8 cellular contexts compared by ENCODE assay signal in the genomic region with DNA sequence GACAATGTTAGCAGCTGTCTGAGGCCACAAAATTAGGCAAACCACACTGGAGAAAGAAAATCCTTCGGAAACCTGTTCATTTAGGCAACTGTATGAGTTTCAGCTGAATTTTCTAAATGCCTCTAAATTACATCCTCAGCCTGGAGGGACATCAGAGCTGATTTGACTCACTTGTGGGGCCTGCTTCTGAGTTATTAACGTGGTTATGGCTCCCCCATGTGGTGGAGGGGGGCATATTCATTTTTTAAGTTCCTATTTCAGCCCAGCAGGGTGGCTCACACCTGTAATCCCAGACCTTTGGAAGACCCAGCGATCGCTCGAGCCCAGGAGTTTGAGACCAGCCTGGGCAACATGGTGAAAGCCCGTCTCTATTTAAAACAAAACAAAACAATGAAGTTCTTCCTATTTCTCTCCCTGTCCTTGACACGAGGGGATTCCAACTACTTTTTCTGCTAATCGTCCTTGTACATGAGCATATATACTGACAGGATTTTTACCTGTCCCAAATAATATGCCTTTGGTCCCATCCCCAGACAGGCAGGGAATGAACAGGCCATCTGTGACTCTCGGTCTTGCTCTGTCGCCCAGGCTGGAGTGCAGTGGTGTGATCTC. TPM values are rescaled to one million over a fixed set of nuclear protein-coding genes. Genes with fewer than 3 reads are reported as not detected.
DNase-seq lines count a peak whose midpoint lies in the region; ATAC-seq and TF ChIP-seq lines count a peak whose summit lies in the region.

No MANE protein-coding gene starts in this region.

- H3K27me3 ChIP-seq in right lobe of liver, result no peaks in the 10 kb centered on the region

- no peak overlapping the region for H3K4me3 ChIP-seq in right lobe of liver

- CTCF ChIA-PET in HEK293T (lab: Yijun Ruan, JAX), result interaction anchor here (0.7 to 10.9 kb wide), 7 partner anchors 16 to 246 kb away, joined by 3 to 93 read pairs (median 3); no protein-coding TSS in a partner anchor

- intact Hi-C loops in right lobe of liver (cut with DNase I), result loop anchor here in 1 of 2 donors (5.0 to 10.0 kb wide), 2 partner anchors 81 to 238 kb away; no protein-coding TSS in a partner anchor

- WGBS in right lobe of liver (ENCODE audit: insufficient coverage, low coverage, low lambda C conversion rate, missing lambda C conversion rate), result 16% methylated on average over 9 of the region's 10 CpGs

- TF ChIP-seq CTCF in C4-2B (conservative IDR thresholded peaks at IDR 0.05) (peak; percentile 73), right lobe of liver (IDR thresholded peaks at IDR 0.05) (peak; percentile 80 to 95 (median 89))

- ATAC-seq in right lobe of liver (peak; percentile 94 to 99 (median 96)), HG03342 (IDR thresholded peaks at IDR 0.05; ENCODE audit: unreplicated experiment) (no peak)

- no peaks in the 10 kb centered on the region for H3K36me3 ChIP-seq in right lobe of liver

- no peak overlapping the region for H3K27ac ChIP-seq in C4-2B
- H3K27ac ChIP-seq in right lobe of liver, result no peak overlapping the region

- DNase-seq in HEK293T (ENCODE audit: extremely low spot score) (peak; percentile 75), NCI-H69 (lab: John Stamatoyannopoulos, UW) (peak; percentile 80), dedifferentiated amniotic fluid mesenchymal stem cell (ENCODE audit: extremely low spot score) (peak; percentile 82), right lobe of liver (peak in 1 of 3 donors; percentile 63)
- peak; percentile 55 for DNase-seq in activated CD4-positive, alpha-beta T cell treated with anti-CD3 and anti-CD28 coated beads, Interleukin-2, amount 50 U/mL, for 1 hour
- DNase-seq in stimulated activated CD8-positive, alpha-beta memory T cell treated with anti-CD3 and anti-CD28 coated beads, Interleukin-12 subunit alpha, Interleukin-12 subunit beta, amount 100 ng/mL, for 1 hour (ENCODE audit: low read depth), result peak; percentile 56

- H3K9me3 ChIP-seq in right lobe of liver, result no peaks in the 10 kb centered on the region

- POLR2A ChIA-PET in HEK293T (lab: Yijun Ruan, JAX), result no interaction called here

- no peak for TF ChIP-seq POLR2A in right lobe of liver (IDR thresholded peaks at IDR 0.05)

- no peaks in the 10 kb centered on the region for H3K4me1 ChIP-seq in right lobe of liver

TF ChIP-seq in HEK293T, 16 proteins besides CTCF, POLR2A, EP300 and RAD21:
- TF ChIP-seq CTBP1 (IDR thresholded peaks at IDR 0.05; ENCODE audit: borderline replicate concordance) (no peak), TARDBP (IDR thresholded peaks at IDR 0.05) (no peak), BHLHE40 (IDR thresholded peaks at IDR 0.05; ENCODE audit: borderline replicate concordance) (no peak)

RNA-seq across cellular contexts. Expression of a gene that starts 31.5 kb away (rescaled TPM):
- total RNA-seq in right lobe of liver, result 1 to 10 TPM in 5 of 6 experiments, under 1 TPM in 1; 0.47 to 9.2 (median 4.5) TPM

RNA-seq across cellular contexts. Expression of a gene that starts 35.8 kb away (rescaled TPM):
- total RNA-seq in right lobe of liver, result not detected
